9 cellular contexts compared by ENCODE assay signal in the genomic region with DNA sequence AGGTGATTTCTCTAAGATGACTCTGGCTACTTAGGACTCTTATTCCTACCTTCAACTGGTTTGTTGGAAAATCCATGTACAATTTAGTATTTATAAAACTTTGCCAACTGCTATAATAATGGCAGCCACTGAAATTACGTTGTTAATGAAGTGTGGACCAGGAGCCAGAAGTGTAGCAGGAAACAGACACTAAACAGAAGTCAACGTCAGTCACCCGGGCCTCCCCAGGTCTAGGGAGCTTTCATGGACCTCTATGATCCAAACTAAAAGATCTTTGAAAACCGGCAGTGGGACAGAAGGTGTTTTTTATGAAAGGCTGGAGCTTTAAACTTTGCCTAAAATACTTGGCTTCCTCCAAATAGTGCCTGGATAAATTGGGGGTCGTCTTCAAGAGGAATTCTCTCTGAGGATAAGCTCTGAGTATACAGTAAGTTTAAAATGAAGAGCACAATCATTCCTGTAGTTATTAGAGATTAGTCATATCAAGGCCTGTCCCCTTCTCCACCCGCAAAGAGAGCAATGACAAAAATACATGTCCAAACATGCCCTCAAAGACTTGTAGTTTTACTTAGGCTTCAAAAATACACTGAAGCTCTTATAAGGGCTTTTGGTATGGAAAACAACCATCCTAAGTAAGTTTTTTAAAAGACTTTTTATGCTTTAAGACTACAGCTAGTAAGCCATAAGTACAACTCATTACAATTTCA. TPM values are rescaled to one million over a fixed set of nuclear protein-coding genes. Genes with fewer than 3 reads are reported as not detected.
A peak's percentile ranks its signal among the peaks of the same experiment; 100 is the strongest.
DNase-seq lines count a peak whose midpoint lies in the region; ATAC-seq and TF ChIP-seq lines count a peak whose summit lies in the region.
"Had no signal": no experiment of that assay in that cellular context is flagged by ENCODE, and none has a peak within 500 bp of the region (broad histone marks: within the 10 kb centered on the region; RNA-seq: fewer than 3 reads in every experiment).

No MANE protein-coding gene starts in this region.

- no TSS peak for BruUV-seq in Calu3 (replicated peaks; lab: Mats Ljungman, UMichigan)

- intact Hi-C loops in Calu3 (cut with micrococcal nuclease; ENCODE audit: unreplicated experiment): no loop called here

- H3K79me2 ChIP-seq in GM23248 (ENCODE audit: insufficient read depth): peaks cover 100% of the 10 kb centered on the region

- H3K27ac Mint-ChIP-seq in Calu3 (ENCODE audit: unreplicated experiment): peak overlapping the region; percentile 50
- peak overlapping the region; percentile 73 for H3K27ac Mint-ChIP-seq in T-helper 2 cell treated with Interferon-gamma antibody and Interleukin-4, amounts not matched to agents 5 μg/mL and 100 μg/mL, for 36 hours
- H3K27ac Mint-ChIP-seq: activated naive CD4-positive, alpha-beta T cell treated with anti-CD3 and anti-CD28 coated beads, Interleukin-2, amount 50 U/mL, for 24 hours had no signal

- in situ Hi-C loops in GM23248 (cut with MboI): no loop called here

- H3K27ac ChIP-seq in GM23248 (peak overlapping the region; percentile 98), lung (ENCODE audit: low read depth in 1 of 2, low read length in 1 of 2) (peak overlapping the region; percentile 36 to 47)

- CTCF ChIA-PET in Calu3 (lab: Charles Lee): interaction anchor here (1.1 to 1.8 kb wide), 4 partner anchors 9 to 16 kb away, joined by 3 to 10 read pairs (median 7); no protein-coding TSS in a partner anchor

- no peaks in the 10 kb centered on the region for H3K27me3 ChIP-seq in GM23248 (replicated peaks; ENCODE audit: insufficient read depth)
- no peaks in the 10 kb centered on the region for H3K27me3 ChIP-seq in lung (ENCODE audit: control insufficient read depth, insufficient read depth)

- peak overlapping the region; percentile 51 for H3K4me2 ChIP-seq in GM23248 (ENCODE audit: unreplicated experiment)

- H3K27me3 Mint-ChIP-seq in Calu3 (ENCODE audit: unreplicated experiment): no peaks in the 10 kb centered on the region
- no peaks in the 10 kb centered on the region for H3K27me3 Mint-ChIP-seq in T-helper 2 cell treated with Interferon-gamma antibody and Interleukin-4, amounts not matched to agents 5 μg/mL and 100 μg/mL, for 36 hours (ENCODE audit: low read depth)
- H3K27me3 Mint-ChIP-seq: activated naive CD4-positive, alpha-beta T cell treated with anti-CD3 and anti-CD28 coated beads, Interleukin-2, amount 50 U/mL, for 24 hours had no signal

- H2AFZ ChIP-seq in GM23248: peak overlapping the region; percentile 26; the same call in 1 of the 2 replicates

- no peaks in the 10 kb centered on the region for H3K9me2 ChIP-seq in GM23248 (ENCODE audit: insufficient read depth)

- H3K9me3 ChIP-seq in GM23248 (ENCODE audit: low read depth) (no peaks in the 10 kb centered on the region), lung (ENCODE audit: control insufficient read depth in 2 of 2, insufficient read depth in 1 of 2, low read length in 1 of 2) (peaks cover 0 to 4% of the 10 kb centered on the region in 2 donors)

- H3K36me3 Mint-ChIP-seq in Calu3 (ENCODE audit: insufficient read depth, unreplicated experiment): peaks cover 14% of the 10 kb centered on the region
- H3K36me3 Mint-ChIP-seq in T-helper 2 cell treated with Interferon-gamma antibody and Interleukin-4, amounts not matched to agents 5 μg/mL and 100 μg/mL, for 36 hours (ENCODE audit: low read depth): peaks cover 37% of the 10 kb centered on the region

- peaks cover 59% of the 10 kb centered on the region for H3K4me1 ChIP-seq in GM23248 (ENCODE audit: insufficient read depth)
- peaks cover 27 to 50% of the 10 kb centered on the region in 2 donors for H3K4me1 ChIP-seq in lung (ENCODE audit: control insufficient read depth in 2 of 2, insufficient read depth in 2 of 2, low read length in 2 of 2)

- peaks cover 50% of the 10 kb centered on the region for H3K4me1 Mint-ChIP-seq in Calu3 (ENCODE audit: low read depth, unreplicated experiment)
- H3K4me1 Mint-ChIP-seq in T-helper 2 cell treated with Interferon-gamma antibody and Interleukin-4, amounts not matched to agents 5 μg/mL and 100 μg/mL, for 36 hours (ENCODE audit: low read depth): peaks cover 41% of the 10 kb centered on the region

- peak overlapping the region; percentile 82 for H3K9ac ChIP-seq in GM23248

- no peaks in the 10 kb centered on the region for H3K9me3 Mint-ChIP-seq in Calu3 (ENCODE audit: low read depth, unreplicated experiment)
- H3K9me3 Mint-ChIP-seq in T-helper 2 cell treated with Interferon-gamma antibody and Interleukin-4, amounts not matched to agents 5 μg/mL and 100 μg/mL, for 36 hours: no peaks in the 10 kb centered on the region
- H3K9me3 Mint-ChIP-seq: activated naive CD4-positive, alpha-beta T cell treated with anti-CD3 and anti-CD28 coated beads, Interleukin-2, amount 50 U/mL, for 24 hours had no signal

- H3F3A ChIP-seq in GM23248 (ENCODE audit: insufficient read depth): peaks cover 52% of the 10 kb centered on the region

- WGBS in GM23248 (ENCODE audit: low coverage in 1 of 2, low lambda C conversion rate in 2 of 2, missing lambda C conversion rate in 2 of 2), 2 experiments: 54 to 57% methylated on average over 6 of the region's 6 CpGs
- 65 to 78% methylated on average over 6 of the region's 6 CpGs for WGBS in lung, 2 donors

- DNase-seq in Calu3: no peak
- DNase-seq in GM23248: peak; percentile 60
- no peak for DNase-seq in T-helper 2 cell treated with Interferon-gamma antibody and Interleukin-4, amounts not matched to agents 5 μg/mL and 100 μg/mL, for 36 hours (ENCODE audit: low spot score)
- no peak for DNase-seq in lung (ENCODE audit: low spot score)
- DNase-seq in amygdala (lab: John Stamatoyannopoulos, UW): no peak
- no peak for DNase-seq in NCI-H1092 (lab: John Stamatoyannopoulos, UW)
- no peak for DNase-seq in NK-92 treated with Interleukin-12 subunit alpha and Interleukin-12 subunit beta, amount 100 ng/mL, for 24 hours (lab: John Stamatoyannopoulos, UW)

- H3K4me3 Mint-ChIP-seq in Calu3 (ENCODE audit: low read depth, unreplicated experiment): no peak overlapping the region
- no peak overlapping the region for H3K4me3 Mint-ChIP-seq in T-helper 2 cell treated with Interferon-gamma antibody and Interleukin-4, amounts not matched to agents 5 μg/mL and 100 μg/mL, for 36 hours
- H3K4me3 Mint-ChIP-seq: activated naive CD4-positive, alpha-beta T cell treated with anti-CD3 and anti-CD28 coated beads, Interleukin-2, amount 50 U/mL, for 24 hours had no signal

- H3K36me3 ChIP-seq in GM23248 (ENCODE audit: low read depth) (peaks cover 18% of the 10 kb centered on the region), lung (ENCODE audit: control insufficient read depth in 2 of 2, insufficient read depth in 2 of 2, low read length in 2 of 2) (peaks cover 4 to 13% of the 10 kb centered on the region in 2 donors)

- no peaks in the 10 kb centered on the region for H4K20me1 ChIP-seq in GM23248 (ENCODE audit: insufficient read depth)

- TF ChIP-seq CTCF in Calu3 (IDR thresholded peaks at IDR 0.05; ENCODE audit: unreplicated experiment): no peak
- no peak for TF ChIP-seq CTCF in lung (IDR thresholded peaks at IDR 0.05; ENCODE audit: control extremely low read depth, extremely low read depth)

- ATAC-seq in lung (ENCODE audit: insufficient read depth, low FRiP score): no peak
- no peak for ATAC-seq in GM19324 (IDR thresholded peaks at IDR 0.05; ENCODE audit: low FRiP score, unreplicated experiment)

- H3K4me3 ChIP-seq in GM23248 (no peak overlapping the region), lung (no peak overlapping the region)

RNA-seq across cellular contexts. Expression of a gene that starts 34.6 kb away (rescaled TPM):
- 17.0 and 21.0 TPM in 2 replicates for total RNA-seq in Calu3 (2022)
- 34.4 and 35.2 TPM in 2 replicates for total RNA-seq in GM23248 (2014; rRNA removed; shearing (Covaris generic))
- 15.2 and 15.3 TPM in 2 replicates for polyA plus RNA-seq in GM23248 (2016; fragmentation: Nextera tagmentation; extraction: Ambion mirVana)
- 10 to 100 TPM; 12.2 to 27.8 TPM for total RNA-seq in lung
- 1 to 10 TPM; 6.1 to 6.6 TPM for polyA plus RNA-seq in lung

RNA-seq across cellular contexts. Expression of a gene that starts 35.0 kb away (rescaled TPM):
- total RNA-seq in Calu3 (2022) (33.4 and 36.5 TPM in 2 replicates), lung (10 to 100 TPM; 27.8 to 29.8 TPM)
- 32.1 and 32.2 TPM in 2 replicates for total RNA-seq in GM23248 (2014; rRNA removed; shearing (Covaris generic))
- polyA plus RNA-seq in GM23248 (2016; fragmentation: Nextera tagmentation; extraction: Ambion mirVana) (37.6 and 40.9 TPM in 2 replicates), lung (10 to 100 TPM; 32.5 to 50.5 TPM)

RNA-seq across cellular contexts. Expression of a gene that starts 59.2 kb away (rescaled TPM):
- 10.1 and 10.4 TPM in 2 replicates for total RNA-seq in Calu3 (2022)
- 7.0 and 11.0 TPM in 2 replicates for total RNA-seq in GM23248 (2014; rRNA removed; shearing (Covaris generic))
- polyA plus RNA-seq in GM23248 (2016; fragmentation: Nextera tagmentation; extraction: Ambion mirVana): 3.4 and 3.5 TPM in 2 replicates
- total RNA-seq in lung: 1 to 10 TPM; 2.7 to 6.3 TPM
- under 1 TPM; 0.73 to 0.84 TPM for polyA plus RNA-seq in lung

RNA-seq across cellular contexts. Expression of a gene that starts 59.3 kb away (rescaled TPM):
- total RNA-seq in Calu3 (2022): 28.7 and 32.6 TPM in 2 replicates
- total RNA-seq in GM23248 (2014; rRNA removed; shearing (Covaris generic)): 13.2 and 20.2 TPM in 2 replicates
- 12.9 and 13.6 TPM in 2 replicates for polyA plus RNA-seq in GM23248 (2016; fragmentation: Nextera tagmentation; extraction: Ambion mirVana)
- 10 to 100 TPM; 12.5 to 29.7 TPM for total RNA-seq in lung
- polyA plus RNA-seq in lung: 1 to 10 TPM; 5.9 to 9.3 TPM
